ENCODE assay signal across 26 cellular contexts in genomic region chr19:48210005-48210404, GRCh38. TPM values are rescaled to one million over a fixed set of nuclear protein-coding genes. Genes with fewer than 3 reads are reported as not detected.
A peak's percentile ranks its signal among the peaks of the same experiment; 100 is the strongest.
DNase-seq lines count a peak whose midpoint lies in the region; ATAC-seq and TF ChIP-seq lines count a peak whose summit lies in the region.
"Had no signal": no experiment of that assay in that cellular context is flagged by ENCODE, and none has a peak within 500 bp of the region (broad histone marks: within the 10 kb centered on the region; RNA-seq: fewer than 3 reads in every experiment).

No MANE protein-coding gene starts in this region.

- H3K9me2 ChIP-seq in Karpas-422 (replicated peaks; ENCODE audit: insufficient read depth, low read length): no peaks in the 10 kb centered on the region

- no peak for TF ChIP-seq CTCF in psoas muscle (IDR thresholded peaks at IDR 0.05)

- no peak overlapping the region for H3K4me2 ChIP-seq in Karpas-422 (ENCODE audit: low read depth, low read length, poor library complexity, severe bottlenecking)

- no peak overlapping the region for H3K9ac ChIP-seq in Karpas-422 (ENCODE audit: low read length)

- H4K20me1 ChIP-seq in Karpas-422 (ENCODE audit: insufficient read depth, low read depth, low read length): no peaks in the 10 kb centered on the region

- H3K27me3 ChIP-seq in Karpas-422 (ENCODE audit: low read length) (no peaks in the 10 kb centered on the region), psoas muscle (ENCODE audit: insufficient read depth in 3 of 3, low read length in 2 of 3) (no peaks in the 10 kb centered on the region)
- H3K27me3 ChIP-seq: ascending aorta, dorsolateral prefrontal cortex, neutrophil, SJSA1, suprapubic skin had no signal

- intact Hi-C loops in psoas muscle (cut with DNase I): no loop called here

- no peaks in the 10 kb centered on the region for H3K27me3 Mint-ChIP-seq in activated T-cell treated with anti-CD3 and anti-CD28 coated beads, Interleukin-2, amount 50 U/mL, for 72 hours (ENCODE audit: low read depth)
- no peaks in the 10 kb centered on the region for H3K27me3 Mint-ChIP-seq in central memory CD8-positive, alpha-beta T cell
- H3K27me3 Mint-ChIP-seq: activated CD4-positive, alpha-beta T cell treated with anti-CD3 and anti-CD28 coated beads, Interleukin-2, amount 10 ng/mL, durations not matched to agents 24 days and 14 days had no signal

- no peak overlapping the region for H3K4me3 Mint-ChIP-seq in activated T-cell treated with anti-CD3 and anti-CD28 coated beads, Interleukin-2, amount 50 U/mL, for 72 hours
- H3K4me3 Mint-ChIP-seq in central memory CD8-positive, alpha-beta T cell: no peak overlapping the region
- H3K4me3 Mint-ChIP-seq: activated CD4-positive, alpha-beta T cell treated with anti-CD3 and anti-CD28 coated beads, Interleukin-2, amount 10 ng/mL, durations not matched to agents 24 days and 14 days had no signal

- H3K4me1 ChIP-seq in Karpas-422 (ENCODE audit: low read length) (peaks cover 3% of the 10 kb centered on the region), psoas muscle (peaks cover 1% of the 10 kb centered on the region)
- H3K4me1 ChIP-seq: ascending aorta, HAP-1, SJSA1 had no signal

- 72 to 78% (median 75%) methylated on average over 3 of the region's 3 CpGs for WGBS in psoas muscle, 3 donors

- peaks cover 0 to 1% of the 10 kb centered on the region in 2 donors for H3K9me3 Mint-ChIP-seq in activated T-cell treated with anti-CD3 and anti-CD28 coated beads, Interleukin-2, amount 50 U/mL, for 72 hours
- H3K9me3 Mint-ChIP-seq in central memory CD8-positive, alpha-beta T cell: no peaks in the 10 kb centered on the region
- H3K9me3 Mint-ChIP-seq: activated CD4-positive, alpha-beta T cell treated with anti-CD3 and anti-CD28 coated beads, Interleukin-2, amount 10 ng/mL, durations not matched to agents 24 days and 14 days had no signal

- H3K27ac ChIP-seq in Karpas-422 (ENCODE audit: low read length) (0 out of 2 replicates have a peak overlapping the region, but pooled peaks have one; percentile 7), psoas muscle (peak overlapping the region; percentile 27)
- H3K27ac ChIP-seq: ascending aorta, dorsolateral prefrontal cortex, HL-60, lower lobe of right lung, neutrophil, SJSA1, skin epidermis, suprapubic skin had no signal

- no peak for DNase-seq in activated T-cell treated with anti-CD3 and anti-CD28 coated beads, Interleukin-2, amount 50 U/mL, for 72 hours
- no peak for DNase-seq in activated T-cell treated with anti-CD3 and anti-CD28 coated beads, Interleukin-2, amount 50 U/mL, for 1 hour
- DNase-seq in Karpas-422 (no peak), psoas muscle (no peak), DMS53 (lab: John Stamatoyannopoulos, UW) (no peak), HPDE6-E6E7 (ENCODE audit: extremely low spot score) (no peak)
- DNase-seq in central memory CD8-positive, alpha-beta T cell (ENCODE audit: low spot score in 2 of 2): no peak
- DNase-seq: activated CD4-positive, alpha-beta T cell treated with anti-CD3 and anti-CD28 coated beads, Interleukin-2, amount 10 ng/mL, durations not matched to agents 24 days and 14 days; activated gamma-delta T cell treated with Interleukin-2 at 50 U/mL for 16 hours; Calu3; caudate nucleus; dorsolateral prefrontal cortex; kidney glomerular epithelial cell; lower lobe of right lung; NCI-H1092; NCI-H187; NCI-H69 had no signal

- H3K27ac Mint-ChIP-seq in activated T-cell treated with anti-CD3 and anti-CD28 coated beads, Interleukin-2, amount 50 U/mL, for 72 hours: peak overlapping the region; percentile 10
- H3K27ac Mint-ChIP-seq in central memory CD8-positive, alpha-beta T cell (ENCODE audit: low read depth): peak overlapping the region; percentile 72
- H3K27ac Mint-ChIP-seq: activated CD4-positive, alpha-beta T cell treated with anti-CD3 and anti-CD28 coated beads, Interleukin-2, amount 10 ng/mL, durations not matched to agents 24 days and 14 days had no signal

- H3K4me1 Mint-ChIP-seq in activated T-cell treated with anti-CD3 and anti-CD28 coated beads, Interleukin-2, amount 50 U/mL, for 72 hours (ENCODE audit: low read depth): no peaks in the 10 kb centered on the region
- H3K4me1 Mint-ChIP-seq in central memory CD8-positive, alpha-beta T cell: peaks cover 18% of the 10 kb centered on the region

- H3K36me3 ChIP-seq in Karpas-422 (ENCODE audit: insufficient read depth, low read length): peaks cover 10% of the 10 kb centered on the region; the same call in 1 of the 2 replicates
- peaks cover 0 to 49% of the 10 kb centered on the region in 2 donors for H3K36me3 ChIP-seq in psoas muscle (ENCODE audit: insufficient read depth in 1 of 2, low read depth in 1 of 2)
- H3K36me3 ChIP-seq: HAP-1 had no signal

- peaks cover 8 to 26% of the 10 kb centered on the region in 2 donors for H3K36me3 Mint-ChIP-seq in activated T-cell treated with anti-CD3 and anti-CD28 coated beads, Interleukin-2, amount 50 U/mL, for 72 hours (ENCODE audit: insufficient read depth in 2 of 2)
- H3K36me3 Mint-ChIP-seq in central memory CD8-positive, alpha-beta T cell (ENCODE audit: insufficient read depth): peaks cover 33% of the 10 kb centered on the region

- H2AFZ ChIP-seq in Karpas-422 (ENCODE audit: low read length): no peak overlapping the region

- no peak overlapping the region for H3K4me3 ChIP-seq in Karpas-422 (ENCODE audit: low read length)
- H3K4me3 ChIP-seq in psoas muscle: no peak overlapping the region
- H3K4me3 ChIP-seq: ascending aorta, dorsolateral prefrontal cortex, HAP-1, lower lobe of right lung, SJSA1, skin epidermis, suprapubic skin had no signal

- no peaks in the 10 kb centered on the region for H3K9me3 ChIP-seq in Karpas-422 (ENCODE audit: low read length)
- no peaks in the 10 kb centered on the region for H3K9me3 ChIP-seq in psoas muscle
- H3K9me3 ChIP-seq: ascending aorta, HAP-1, lower lobe of right lung, neutrophil, SJSA1, suprapubic skin had no signal

- ATAC-seq in activated T-cell treated with anti-CD3 and anti-CD28 coated beads, Interleukin-2, amount 50 U/mL, for 72 hours (replicated peaks in 1 of 2): no peak
- no peak for ATAC-seq in central memory CD8-positive, alpha-beta T cell (replicated peaks; ENCODE audit: extremely low read depth, poor library complexity, severe bottlenecking)
- ATAC-seq in psoas muscle (no peak), HG03354 (IDR thresholded peaks at IDR 0.05; ENCODE audit: poor library complexity, severe bottlenecking, unreplicated experiment) (no peak)
- ATAC-seq: HepG2, lower lobe of right lung had no signal

- H3K79me2 ChIP-seq in Karpas-422 (ENCODE audit: low read length): peaks cover 15% of the 10 kb centered on the region

RNA-seq across cellular contexts. Expression of gene ZSWIM9, which starts 39.5 kb away (rescaled TPM):
- 10 to 100 TPM; 10.6 to 13.1 TPM for total RNA-seq in activated T-cell treated with anti-CD3 and anti-CD28 coated beads, Interleukin-2, amount 50 U/mL, for 72 hours
- total RNA-seq in Karpas-422 (2014; rRNA removed; shearing (Covaris generic); ENCODE audit: low replicate concordance): 2.3 and 6.2 TPM in 2 replicates
- 1 to 10 TPM; 4.3 to 8.0 (median 5.7) TPM for total RNA-seq in psoas muscle
- 10 to 100 TPM in 1 of 3 donors, 1 to 10 TPM in 2; 3.0 to 10.5 (median 4.7) TPM for polyA plus RNA-seq in psoas muscle

RNA-seq across cellular contexts. Expression of gene LIG1, which starts 39.9 kb away (rescaled TPM):
- 100 to 1,000 TPM; 156 to 212 TPM for total RNA-seq in activated T-cell treated with anti-CD3 and anti-CD28 coated beads, Interleukin-2, amount 50 U/mL, for 72 hours
- total RNA-seq in Karpas-422 (2014; rRNA removed; shearing (Covaris generic); ENCODE audit: low replicate concordance): 50.1 and 95.1 TPM in 2 replicates
- total RNA-seq in psoas muscle: 1 to 10 TPM; 2.6 to 4.9 (median 3.1) TPM
- 1 to 10 TPM; 3.3 to 5.2 (median 3.4) TPM for polyA plus RNA-seq in psoas muscle

RNA-seq across cellular contexts. Expression of gene CARD8, which starts 45.7 kb away (rescaled TPM):
- 100 to 1,000 TPM; 166 to 201 TPM for total RNA-seq in activated T-cell treated with anti-CD3 and anti-CD28 coated beads, Interleukin-2, amount 50 U/mL, for 72 hours
- total RNA-seq in Karpas-422 (2014; rRNA removed; shearing (Covaris generic); ENCODE audit: low replicate concordance): 72.3 and 137 TPM in 2 replicates
- 10 to 100 TPM; 21.8 to 36.2 (median 31.2) TPM for total RNA-seq in psoas muscle
- polyA plus RNA-seq in psoas muscle: 10 to 100 TPM; 15.7 to 26.0 (median 21.2) TPM

RNA-seq across cellular contexts. Expression of gene ZNF114, which starts 59.9 kb away (rescaled TPM):
- total RNA-seq in activated T-cell treated with anti-CD3 and anti-CD28 coated beads, Interleukin-2, amount 50 U/mL, for 72 hours: under 1 TPM in 1 of 2 donors, not detected in 1; 0.14 TPM
- total RNA-seq in Karpas-422 (2014; rRNA removed; shearing (Covaris generic); ENCODE audit: low replicate concordance): not detected in 2 replicates
- total RNA-seq in psoas muscle: under 1 TPM in 1 of 4 donors, not detected in 3; 0.20 TPM
- under 1 TPM; 0.04 to 0.13 (median 0.05) TPM for polyA plus RNA-seq in psoas muscle
- total RNA-seq: ascending aorta, suprapubic skin had no signal
